In the genomic region with DNA sequence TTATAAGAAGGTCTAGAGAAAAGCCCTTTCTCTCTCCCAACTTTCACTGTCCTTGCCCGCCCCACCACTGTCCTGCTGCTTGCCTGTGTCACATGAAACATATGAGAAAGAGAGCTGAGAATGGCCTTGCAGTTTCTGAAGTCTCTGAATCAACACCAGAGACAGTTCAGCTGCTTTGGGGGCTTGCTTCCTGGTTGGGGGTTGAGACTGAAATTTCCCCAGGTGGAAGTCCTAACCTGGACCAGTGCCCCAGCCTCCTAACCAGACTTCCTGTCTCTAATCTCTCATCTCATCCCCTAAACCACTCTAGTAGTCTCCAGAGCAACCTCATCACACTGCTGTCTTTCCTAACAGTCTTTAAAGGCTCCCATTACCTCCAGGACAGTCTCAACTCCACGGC, we compare ENCODE assay signal across 13 cellular contexts. TPM values are rescaled to one million over a fixed set of nuclear protein-coding genes. Genes with fewer than 3 reads are reported as not detected.
DNase-seq lines count a peak whose midpoint lies in the region; ATAC-seq, FAIRE-seq and TF ChIP-seq lines count a peak whose summit lies in the region.
"Had no signal": no experiment of that assay in that cellular context is flagged by ENCODE, and none has a peak within 500 bp of the region (broad histone marks: within the 10 kb centered on the region; RNA-seq: fewer than 3 reads in every experiment).

No MANE protein-coding gene starts in this region.

- H3K4me3 ChIP-seq in AG04450 (ENCODE audit: low read depth, low read length) (no peak overlapping the region), H1 (ENCODE audit: extremely low read depth in 1 of 4, insufficient read depth in 2 of 4, low read depth in 3 of 4, low read length in 4 of 4) (no peak overlapping the region)

- no peaks in the 10 kb centered on the region for H3K9me3 ChIP-seq in AG04450 (ENCODE audit: control insufficient read depth, insufficient read depth, low read length)
- H3K9me3 ChIP-seq in H1 (ENCODE audit: insufficient read depth in 2 of 2, low read depth in 1 of 2, low read length in 1 of 2): no peaks in the 10 kb centered on the region

- POLR2A ChIA-PET in AG04450 (lab: Yijun Ruan, JAX) (interaction anchor here (1.4 to 1.7 kb wide), 3 partner anchors 8 to 26 kb away, joined by 5 to 9 read pairs (median 5); partner anchors contain the start of gene TRAM2), H1 (lab: Charles Lee; ENCODE audit: partially characterized antibody) (interaction anchor here (1.1 to 1.4 kb wide), 2 partner anchors 9 to 10 kb away, joined by 4 to 7 read pairs; partner anchors contain the start of gene TRAM2)

- H3K79me2 ChIP-seq in H1 (ENCODE audit: control insufficient read depth in 1 of 2, insufficient read depth in 2 of 2, low read length in 2 of 2): peaks cover 7 to 80% of the 10 kb centered on the region in 2 experiments; a peak in 3 of 4 replicates

- H3K4me2 ChIP-seq in H1 (ENCODE audit: insufficient read depth in 1 of 2, low read depth in 2 of 2, low read length in 2 of 2): no peak overlapping the region

- no peak overlapping the region for H4K5ac ChIP-seq in H1 (ENCODE audit: insufficient read length, low read depth, low read length)

- H3K27me3 ChIP-seq in AG04450 (ENCODE audit: control insufficient read depth, insufficient read depth, low read length) (no peaks in the 10 kb centered on the region), H1 (replicated peaks in 1 of 4; ENCODE audit: control insufficient read depth in 3 of 4, extremely low read depth in 1 of 4, insufficient read depth in 3 of 4, low read length in 3 of 4) (no peaks in the 10 kb centered on the region)

- in situ Hi-C loops in GM13976 (cut with MboI; ENCODE audit: low sequenced_read_pairs, unreplicated experiment): no loop called here

- no peak overlapping the region for H3K4ac ChIP-seq in H1 (replicated peaks; ENCODE audit: insufficient read length, low read depth, low read length)

- H3K27ac ChIP-seq in AG04450 (ENCODE audit: low read depth, low read length): peak overlapping the region; percentile 88
- H3K27ac ChIP-seq in H1 (ENCODE audit: low read depth, low read length): no peak overlapping the region
- H3K27ac ChIP-seq: HL-60 had no signal

- TF ChIP-seq POLR2A in H1 (IDR thresholded peaks at IDR 0.05; ENCODE audit: control extremely low read depth in 1 of 2, low read depth in 2 of 2, low read length in 2 of 2): no peak

- H3K23ac ChIP-seq in H1 (ENCODE audit: insufficient read length): no peak overlapping the region

- H3K14ac ChIP-seq in H1 (ENCODE audit: insufficient read length): no peak overlapping the region

- CTCF ChIA-PET in AG04450 (lab: Charles Lee) (interaction anchor here (1.2 kb wide), 2 partner anchors 32 to 86 kb away, joined by 4 read pairs; no protein-coding TSS in a partner anchor), H1 (lab: Charles Lee; ENCODE audit: partially characterized antibody) (interaction anchor here (0.9 to 3.6 kb wide), 7 partner anchors 10 to 149 kb away, joined by 3 to 19 read pairs (median 4); partner anchors contain the start of gene TRAM2)

- no peak for TF ChIP-seq CTCF in AG04450 (IDR thresholded peaks at IDR 0.05; ENCODE audit: low read depth, low read length)
- no peak for TF ChIP-seq CTCF in H1 (IDR thresholded peaks at IDR 0.05; ENCODE audit: control extremely low read depth in 1 of 3, insufficient read depth in 1 of 3, low read depth in 1 of 3, low read length in 3 of 3)
- no peak for TF ChIP-seq CTCF in GM13976 (IDR thresholded peaks at IDR 0.05; ENCODE audit: borderline replicate concordance, control extremely low read depth, extremely low read depth, insufficient read depth, missing control alignments)

- H2BK120ac ChIP-seq in H1 (replicated peaks; ENCODE audit: low read depth, low read length): no peak overlapping the region

- no peak overlapping the region for H4K91ac ChIP-seq in H1 (replicated peaks; ENCODE audit: insufficient read length, low read length)

- ATAC-seq in GM19467 (IDR thresholded peaks at IDR 0.05; ENCODE audit: unreplicated experiment): peak; percentile 57
- ATAC-seq in HG03108 (IDR thresholded peaks at IDR 0.05; ENCODE audit: unreplicated experiment): peak; percentile 90

- peaks cover 9% of the 10 kb centered on the region for H3K79me1 ChIP-seq in H1 (ENCODE audit: low read depth, low read length)

- TF ChIP-seq RAD21 in H1 (IDR thresholded peaks at IDR 0.05 in 1 of 2, conservative IDR thresholded peaks at IDR 0.05 in 1 of 2; ENCODE audit: low read depth in 2 of 2, low read length in 2 of 2): no peak

- H3K23me2 ChIP-seq in H1 (ENCODE audit: low read depth, low read length): no peaks in the 10 kb centered on the region

- H2AK5ac ChIP-seq in H1 (ENCODE audit: low read depth, low read length): no peak overlapping the region

- H3K18ac ChIP-seq in H1 (ENCODE audit: extremely low read depth, low read length): no peak overlapping the region

- no peak overlapping the region for H3K9ac ChIP-seq in H1 (replicated peaks in 1 of 4; ENCODE audit: extremely low read depth in 1 of 4, low read depth in 3 of 4, low read length in 3 of 4)

- H4K8ac ChIP-seq in H1 (ENCODE audit: extremely low read depth, insufficient read depth, low read length): no peak overlapping the region

- WGBS in H1 (ENCODE audit: extremely low coverage in 1 of 2, insufficient coverage in 1 of 2, insufficient read length in 1 of 2, insufficient replicate concordance in 2 of 2, low coverage in 1 of 2, low lambda C conversion rate in 2 of 2, missing lambda C conversion rate in 1 of 2), 2 experiments: 92% methylated on average over 2 of the region's 2 CpGs; no CpG with 5 or more reads in 1 of the 2 experiments

- no peak overlapping the region for H2BK15ac ChIP-seq in H1 (ENCODE audit: low read length)

- DNase-seq in AG04450 (ENCODE audit: low read depth, low spot score) (no peak), H1 (ENCODE audit: low read depth in 1 of 2, low spot score in 2 of 2) (no peak), OCI-M1 (lab: John Stamatoyannopoulos, UW) (no peak), NCI-H345 treated with DMSO at 0.1 percent for 48 hours (lab: John Stamatoyannopoulos, UW; ENCODE audit: unreplicated experiment) (no peak), GM13976 (ENCODE audit: low spot score) (no peak), islet precursor cell (no peak)
- DNase-seq: activated naive CD4-positive, alpha-beta T cell treated with anti-CD3 and anti-CD28 coated beads for 36 hours; NCI-H2171; stimulated activated CD4-positive, alpha-beta T cell treated with anti-CD3 and anti-CD28 coated beads, Interleukin-12 subunit alpha, Interleukin-12 subunit beta, amount 100 ng/mL, for 4 hours had no signal

- no peak overlapping the region; the same call in 1 of the 2 replicates for H2BK5ac ChIP-seq in H1 (ENCODE audit: low read depth, low read length)

- no peak overlapping the region for H3K56ac ChIP-seq in H1 (replicated peaks; ENCODE audit: insufficient read length, low read depth, low read length)

- H3K4me1 ChIP-seq in H1 (replicated peaks in 1 of 4; ENCODE audit: control insufficient read depth in 3 of 4, insufficient read depth in 4 of 4, low read length in 3 of 4): peaks cover 0 to 15% (median 2%) of the 10 kb centered on the region in 4 experiments; a peak in 3 of 7 replicates

- FAIRE-seq in H1 (lab: Jason Lieb, UNC): no peak
- FAIRE-seq: endothelial cell of umbilical vein had no signal

- peaks cover 3 to 5% of the 10 kb centered on the region in 2 experiments for H4K20me1 ChIP-seq in H1 (replicated peaks in 1 of 2; ENCODE audit: control insufficient read depth in 1 of 2, insufficient read depth in 2 of 2, low read length in 2 of 2)

- H2BK12ac ChIP-seq in H1 (ENCODE audit: low read depth, low read length): 0 out of 2 replicates have a peak overlapping the region, but pooled peaks have one; percentile 23

- no peak overlapping the region for H2AFZ ChIP-seq in H1 (ENCODE audit: low read length)

- H3K36me3 ChIP-seq in H1 (ENCODE audit: control insufficient read depth in 2 of 4, insufficient read depth in 4 of 4, low read length in 3 of 4): no peaks in the 10 kb centered on the region

- TF ChIP-seq EP300 in H1 (IDR thresholded peaks at IDR 0.05; ENCODE audit: borderline replicate concordance in 1 of 2, low read depth in 2 of 2, low read length in 2 of 2): no peak

- H2BK20ac ChIP-seq in H1 (ENCODE audit: low read length): no peak overlapping the region

TF ChIP-seq in H1, 55 proteins besides CTCF, POLR2A, EP300 and RAD21 (continues in another document):
- TF ChIP-seq CHD1 (IDR thresholded peaks at IDR 0.05; ENCODE audit: low read depth, low read length) (no peak), FOSL1 (IDR thresholded peaks at IDR 0.05; ENCODE audit: insufficient read depth, low read depth, low read length) (no peak), CBX5 (IDR thresholded peaks at IDR 0.05; ENCODE audit: low read depth, low read length) (no peak), ZNF274 (IDR thresholded peaks at IDR 0.05; ENCODE audit: borderline replicate concordance, extremely low read depth, low read length) (no peak), RFX5 (IDR thresholded peaks at IDR 0.05; ENCODE audit: borderline replicate concordance, low read depth, low read length) (no peak), ATF3 (IDR thresholded peaks at IDR 0.05; ENCODE audit: insufficient read depth, low read depth, low read length) (no peak), MAFK (IDR thresholded peaks at IDR 0.05; ENCODE audit: low read depth, low read length) (no peak), SIRT6 (IDR thresholded peaks at IDR 0.05; ENCODE audit: low read length) (no peak)
- TF ChIP-seq, protein P1, sequence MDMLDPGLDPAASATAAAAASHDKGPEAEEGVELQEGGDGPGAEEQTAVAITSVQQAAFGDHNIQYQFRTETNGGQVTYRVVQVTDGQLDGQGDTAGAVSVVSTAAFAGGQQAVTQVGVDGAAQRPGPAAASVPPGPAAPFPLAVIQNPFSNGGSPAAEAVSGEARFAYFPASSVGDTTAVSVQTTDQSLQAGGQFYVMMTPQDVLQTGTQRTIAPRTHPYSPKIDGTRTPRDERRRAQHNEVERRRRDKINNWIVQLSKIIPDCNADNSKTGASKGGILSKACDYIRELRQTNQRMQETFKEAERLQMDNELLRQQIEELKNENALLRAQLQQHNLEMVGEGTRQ (IDR thresholded peaks at IDR 0.05; ENCODE audit: low read length): no peak

RNA-seq across cellular contexts. Expression of gene TRAM2, which starts 10.7 kb away (rescaled TPM):
- polyA plus RNA-seq in AG04450 (2011; rRNA removed) (134 and 152 TPM in 2 replicates), H1 (2011; rRNA removed) (8.5 and 9.0 TPM in 2 replicates)
- 164 and 174 TPM in 2 replicates for polyA minus RNA-seq in AG04450 (2011; rRNA and poly(A)+ RNA removed)
- total RNA-seq in H1 (2021; fragmentation: NEBNext Ultra II Directional; extraction: Animal tissue kit (Norgen Biotek cat#: 25700)): 21.4 and 21.6 TPM in 2 replicates
- 8.6 TPM for polyA plus RNA-seq in H1 (2011; cell fraction: cytosol; rRNA removed)
- 10.0 TPM for polyA plus RNA-seq in H1 (2011; cell fraction: nucleus; rRNA removed)
- polyA plus RNA-seq in H1 (2012, experiment 1 of 2): 8.3 to 11.6 TPM (median 10.6 TPM) in 4 replicates
- 4.8 TPM for polyA plus RNA-seq in H1 (2012, experiment 2 of 2)
- 18.2 TPM for polyA plus RNA-seq in H1 (2013, experiment 1 of 2)
- 21.0 TPM for polyA plus RNA-seq in H1 (2013, experiment 2 of 2)
- polyA minus RNA-seq in H1 (2011; rRNA and poly(A)+ RNA removed): 15.8 and 16.0 TPM in 2 replicates
- 10.1 TPM for polyA minus RNA-seq in H1 (2011; cell fraction: cytosol; rRNA and poly(A)+ RNA removed)
- polyA minus RNA-seq in H1 (2011; cell fraction: nucleus; rRNA and poly(A)+ RNA removed): 12.7 TPM
